Comparison of ENCODE assay signal across 15 cellular contexts in the genomic region with DNA sequence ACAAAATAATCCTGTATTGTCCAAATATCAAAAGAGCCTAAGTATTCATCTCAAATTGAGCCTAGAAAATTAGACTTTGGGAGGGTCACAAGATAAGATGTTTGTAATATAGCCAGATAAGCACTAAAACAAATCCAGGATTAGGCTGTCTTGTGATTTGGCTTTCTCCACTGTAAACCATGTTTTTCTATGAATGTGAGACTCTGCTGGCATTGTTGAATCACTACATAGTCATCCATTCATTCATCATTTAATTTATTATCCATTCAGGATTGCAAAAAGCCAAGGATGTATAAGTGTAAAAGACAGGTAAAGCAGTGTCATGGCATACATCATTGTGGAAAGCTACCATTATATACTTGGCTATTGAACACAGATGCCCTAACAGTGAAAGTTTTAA.
A peak's percentile ranks its signal among the peaks of the same experiment; 100 is the strongest.
DNase-seq lines count a peak whose midpoint lies in the region; ATAC-seq and TF ChIP-seq lines count a peak whose summit lies in the region.
"Had no signal": no experiment of that assay in that cellular context is flagged by ENCODE, and none has a peak within 500 bp of the region (broad histone marks: within the 10 kb centered on the region; RNA-seq: fewer than 3 reads in every experiment).

No MANE protein-coding gene starts in this region.

- H3K79me2 ChIP-seq in GM23338 (replicated peaks; ENCODE audit: insufficient read depth) (peaks cover 100% of the 10 kb centered on the region), PC-3 (ENCODE audit: low read length) (no peaks in the 10 kb centered on the region), osteoblast (ENCODE audit: insufficient read depth, low read length) (no peaks in the 10 kb centered on the region)

- H3K9me2 ChIP-seq in GM23338 (ENCODE audit: insufficient read depth) (no peaks in the 10 kb centered on the region), PC-3 (replicated peaks; ENCODE audit: low read length) (no peaks in the 10 kb centered on the region)

- POLR2A ChIA-PET in PC-3 (lab: Charles Lee; ENCODE audit: unreplicated experiment): no interaction called here

- no peak overlapping the region for H3K9ac ChIP-seq in PC-3 (ENCODE audit: low read length)
- H3K9ac ChIP-seq: BLaER1 treated with 17β-estradiol and CSF1 and Interleukin-3, amounts not matched to agents 10 nM and 100 nM had no signal

- H3K4me3 Mint-ChIP-seq in GM23338: no peak overlapping the region
- H3K4me3 Mint-ChIP-seq: CD4-positive, CD25-positive, alpha-beta regulatory T cell had no signal

- peaks cover 83% of the 10 kb centered on the region for H3K4me1 ChIP-seq in GM23338 (ENCODE audit: insufficient read depth)
- H3K4me1 ChIP-seq in PC-3 (ENCODE audit: insufficient read depth, low read length): no peaks in the 10 kb centered on the region
- H3K4me1 ChIP-seq in osteoblast (ENCODE audit: insufficient read depth, low read length): no peaks in the 10 kb centered on the region
- H3K4me1 ChIP-seq: HAP-1 had no signal

- no peaks in the 10 kb centered on the region for H3K9me3 Mint-ChIP-seq in GM23338

- peaks cover 12% of the 10 kb centered on the region for H4K20me1 ChIP-seq in GM23338 (replicated peaks; ENCODE audit: insufficient read depth)
- H4K20me1 ChIP-seq in PC-3 (ENCODE audit: low read length): no peaks in the 10 kb centered on the region
- no peaks in the 10 kb centered on the region for H4K20me1 ChIP-seq in osteoblast (ENCODE audit: insufficient read depth, low read length)
- H4K20me1 ChIP-seq: BLaER1 treated with 17β-estradiol and CSF1 and Interleukin-3, amounts not matched to agents 10 nM and 100 nM had no signal

- no peak for TF ChIP-seq CTCF in GM23338 (conservative IDR thresholded peaks at IDR 0.05; ENCODE audit: low read depth in 2 of 2)
- TF ChIP-seq CTCF in PC-3 (conservative IDR thresholded peaks at IDR 0.05; ENCODE audit: low read depth, low read length): no peak
- TF ChIP-seq CTCF in osteoblast (IDR thresholded peaks at IDR 0.05; ENCODE audit: extremely low read depth, low read depth, low read length): no peak

- H2AFZ ChIP-seq in GM23338 (no peak overlapping the region), PC-3 (ENCODE audit: low read length) (no peak overlapping the region), osteoblast (ENCODE audit: low read length) (no peak overlapping the region)

- no peaks in the 10 kb centered on the region for H3K9me3 ChIP-seq in PC-3 (ENCODE audit: low read length)
- H3K9me3 ChIP-seq in osteoblast (ENCODE audit: low read depth, low read length): no peaks in the 10 kb centered on the region
- H3K9me3 ChIP-seq: BLaER1 treated with 17β-estradiol and CSF1 and Interleukin-3, amounts not matched to agents 10 nM and 100 nM; HAP-1 had no signal

- no peaks in the 10 kb centered on the region for H3F3A ChIP-seq in GM23338 (replicated peaks; ENCODE audit: low read depth)
- no peaks in the 10 kb centered on the region for H3F3A ChIP-seq in PC-3 (ENCODE audit: low read length, unreplicated experiment)

- BruUV-seq in PC-3 (replicated peaks; lab: Mats Ljungman, UMichigan): no TSS peak

- no peak overlapping the region; the same call in 1 of the 2 replicates for H3K27ac Mint-ChIP-seq in GM23338
- H3K27ac Mint-ChIP-seq: CD4-positive, CD25-positive, alpha-beta regulatory T cell had no signal

- H3K4me3 ChIP-seq in GM23338 (0 out of 2 replicates have a peak overlapping the region, but pooled peaks have one; percentile 2), PC-3 (ENCODE audit: low read length) (no peak overlapping the region), osteoblast (ENCODE audit: insufficient read depth, low read length) (no peak overlapping the region)
- H3K4me3 ChIP-seq: BLaER1 treated with 17β-estradiol and CSF1 and Interleukin-3, amounts not matched to agents 10 nM and 100 nM; GM12878; HAP-1 had no signal

- H3K4me1 Mint-ChIP-seq in GM23338: peaks cover 56% of the 10 kb centered on the region
- H3K4me1 Mint-ChIP-seq: CD4-positive, CD25-positive, alpha-beta regulatory T cell had no signal

- intact Hi-C loops in PC-3 (cut with micrococcal nuclease): no loop called here

- no peak overlapping the region; the same call in 1 of the 2 replicates for H3K27ac ChIP-seq in GM23338 (ENCODE audit: low read depth)
- no peak overlapping the region for H3K27ac ChIP-seq in PC-3 (ENCODE audit: low read length)
- H3K27ac ChIP-seq in osteoblast (ENCODE audit: low read depth, low read length): no peak overlapping the region
- H3K27ac ChIP-seq: BLaER1 treated with 17β-estradiol and CSF1 and Interleukin-3, amounts not matched to agents 10 nM and 100 nM; HL-60 had no signal

- CTCF ChIA-PET in PC-3 (lab: Charles Lee): no interaction called here

- peaks cover 6% of the 10 kb centered on the region for H3K27me3 Mint-ChIP-seq in GM23338 (ENCODE audit: insufficient read depth, low read depth, poor library complexity)
- H3K27me3 Mint-ChIP-seq: CD4-positive, CD25-positive, alpha-beta regulatory T cell had no signal

- H3K36me3 Mint-ChIP-seq in GM23338 (ENCODE audit: low read depth): peaks cover 23% of the 10 kb centered on the region; the same call in 2 of the 3 replicates
- H3K36me3 Mint-ChIP-seq: CD4-positive, CD25-positive, alpha-beta regulatory T cell had no signal

- peak overlapping the region; percentile 31; the same call in 1 of the 2 replicates for H3K4me2 ChIP-seq in GM23338
- no peak overlapping the region for H3K4me2 ChIP-seq in PC-3 (ENCODE audit: low read length)
- H3K4me2 ChIP-seq in osteoblast (ENCODE audit: insufficient read depth, low read length): no peak overlapping the region
- H3K4me2 ChIP-seq: BLaER1 treated with 17β-estradiol and CSF1 and Interleukin-3, amounts not matched to agents 10 nM and 100 nM had no signal

- H3K27me3 ChIP-seq in GM23338 (ENCODE audit: insufficient read depth) (no peaks in the 10 kb centered on the region), PC-3 (ENCODE audit: low read length) (no peaks in the 10 kb centered on the region), osteoblast (ENCODE audit: insufficient read depth, low read length) (no peaks in the 10 kb centered on the region)
- H3K27me3 ChIP-seq: BLaER1 treated with 17β-estradiol and CSF1 and Interleukin-3, amounts not matched to agents 10 nM and 100 nM had no signal

- H3K36me3 ChIP-seq in GM23338 (ENCODE audit: insufficient read depth) (no peaks in the 10 kb centered on the region; the same call in 1 of the 2 replicates), PC-3 (ENCODE audit: low read depth, low read length) (no peaks in the 10 kb centered on the region), osteoblast (ENCODE audit: insufficient read depth, low read length) (no peaks in the 10 kb centered on the region)
- H3K36me3 ChIP-seq: BLaER1 treated with 17β-estradiol and CSF1 and Interleukin-3, amounts not matched to agents 10 nM and 100 nM; HAP-1 had no signal

- ATAC-seq in GM23338: no peak
- no peak for ATAC-seq in PC-3
- peak; percentile 82 for ATAC-seq in esophagus mucosa
- no peak for ATAC-seq in GM18519 (IDR thresholded peaks at IDR 0.05; ENCODE audit: low FRiP score, unreplicated experiment)
- ATAC-seq: GM12878 had no signal

- DNase-seq in GM23338 (ENCODE audit: low spot score) (no peak), PC-3 (peak; percentile 12), osteoblast (ENCODE audit: insufficient read length, low spot score, missing footprints) (peak; percentile 17), NCI-H748 treated with DMSO at 0.1 percent for 48 hours (lab: John Stamatoyannopoulos, UW) (no peak), islet precursor cell (no peak)
- DNase-seq: ACHN; Calu3; CD4-positive, CD25-positive, alpha-beta regulatory T cell; DMS 273 treated with DMSO at 0.1 percent for 48 hours had no signal

TF ChIP-seq in GM23338, 12 proteins besides CTCF, POLR2A, EP300 and RAD21 (continues in another document):
- TF ChIP-seq POLR2AphosphoS5 (IDR thresholded peaks at IDR 0.05; ENCODE audit: low read depth): no peak
- TF ChIP-seq NANOG (IDR thresholded peaks at IDR 0.05; ENCODE audit: borderline replicate concordance): no peak
- TF ChIP-seq REST (IDR thresholded peaks at IDR 0.05; ENCODE audit: unreplicated experiment): no peak
- TF ChIP-seq STAT1 (IDR thresholded peaks at IDR 0.05; ENCODE audit: unreplicated experiment): no peak
- TF ChIP-seq JUNB (IDR thresholded peaks at IDR 0.05; ENCODE audit: unreplicated experiment): no peak
- no peak for TF ChIP-seq EZH2phosphoT487 (IDR thresholded peaks at IDR 0.05; ENCODE audit: unreplicated experiment)
- TF ChIP-seq ZNF331 (CRISPR knock-in tag; IDR thresholded peaks at IDR 0.05; ENCODE audit: low read depth): no peak
- TF ChIP-seq ZNF114 (CRISPR knock-in tag; IDR thresholded peaks at IDR 0.05): no peak

Comparison
In these comparisons a context has a peak if more than half of its experiments do, and no peak if none do; other contexts are left out.
1. DNase-seq: peak in PC-3 (single experiment) and osteoblast (single experiment); none in GM23338 (single experiment), NCI-H748 treated with DMSO at 0.1 percent for 48 hours (single experiment) and islet precursor cell (single experiment).